Comparison of ENCODE assay signal across 1 cellular context in genomic region chr1:51986718-51987117, GRCh38.
TF ChIP-seq lines count a peak whose summit lies in the region.

No MANE protein-coding gene starts in this region.

TF ChIP-seq in SK-N-SH treated with all-trans-retinoic acid at 6 μM for 48 hours, 23 proteins besides CTCF, POLR2A, EP300 and RAD21 (continued from another document):
- TF ChIP-seq POU6F1 (CRISPR knock-in tag; IDR thresholded peaks at IDR 0.05; ENCODE audit: borderline replicate concordance, low read depth) (no peak), ZFP3 (CRISPR knock-in tag; IDR thresholded peaks at IDR 0.05) (no peak), SNAI2 (CRISPR knock-in tag; IDR thresholded peaks at IDR 0.05) (no peak), TOX (CRISPR knock-in tag; IDR thresholded peaks at IDR 0.05; ENCODE audit: borderline replicate concordance) (no peak), RARB (CRISPR knock-in tag; IDR thresholded peaks at IDR 0.05) (no peak), CSRNP3 (CRISPR knock-in tag; IDR thresholded peaks at IDR 0.05) (no peak), ISL1 (CRISPR knock-in tag; IDR thresholded peaks at IDR 0.05) (no peak), PPARA (CRISPR knock-in tag; IDR thresholded peaks at IDR 0.05; ENCODE audit: borderline replicate concordance) (no peak), ZC3H10 (CRISPR knock-in tag; IDR thresholded peaks at IDR 0.05) (no peak), ZFP30 (CRISPR knock-in tag; IDR thresholded peaks at IDR 0.05) (no peak)
